In the genomic region with DNA sequence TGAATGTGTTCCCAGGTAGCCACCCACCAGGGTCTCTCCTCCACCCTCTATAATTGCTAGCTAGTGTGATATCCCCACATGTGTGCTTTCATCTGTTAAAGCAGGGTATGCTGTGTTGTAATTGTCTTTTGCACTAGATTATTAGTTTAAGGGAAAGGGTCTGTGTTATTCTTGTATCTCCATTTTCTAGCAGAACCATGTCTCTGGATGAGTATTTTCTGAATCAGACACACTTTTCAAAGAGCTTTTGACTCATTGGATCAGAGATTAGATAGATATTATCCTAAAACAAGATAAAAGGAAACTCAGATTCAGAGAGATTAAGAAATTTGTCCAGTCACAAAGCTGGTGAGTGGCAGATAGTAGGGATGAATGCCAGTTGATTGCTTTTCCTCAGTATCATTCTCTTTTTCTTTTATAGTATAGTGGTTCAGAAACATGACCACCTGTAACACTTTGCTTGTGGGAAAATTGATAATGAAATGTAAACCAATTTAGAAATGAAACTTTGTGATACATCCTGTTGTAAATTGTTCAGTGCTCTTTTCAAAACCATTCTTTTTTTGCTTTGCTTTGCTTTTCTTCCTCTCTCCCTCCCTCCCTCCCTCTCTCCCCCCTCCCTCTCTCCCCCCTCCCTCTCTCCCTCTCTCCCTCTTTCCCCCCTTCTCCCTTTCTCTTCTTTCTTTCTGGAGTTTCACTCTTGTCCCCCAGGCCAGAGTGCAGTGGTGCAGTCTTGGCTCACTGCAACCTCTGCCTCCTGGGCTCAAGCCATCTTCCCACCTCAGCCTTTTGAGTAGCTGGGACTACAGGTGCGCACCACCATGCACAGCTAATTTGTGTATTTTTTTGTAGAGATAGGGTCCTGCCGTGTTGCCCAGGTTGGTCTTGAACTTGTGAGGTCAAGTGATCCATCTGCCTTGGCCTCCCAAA, we compare ENCODE assay signal across 11 cellular contexts. TPM values are rescaled to one million over a fixed set of nuclear protein-coding genes. Genes with fewer than 3 reads are reported as not detected.
DNase-seq lines count a peak whose midpoint lies in the region; ATAC-seq and TF ChIP-seq lines count a peak whose summit lies in the region.
"Had no signal": no experiment of that assay in that cellular context is flagged by ENCODE, and none has a peak within 500 bp of the region (broad histone marks: within the 10 kb centered on the region; RNA-seq: fewer than 3 reads in every experiment).

No MANE protein-coding gene starts in this region.

- peaks cover 43% of the 10 kb centered on the region for H3K4me1 Mint-ChIP-seq in activated T-cell treated with anti-CD3 and anti-CD28 coated beads, Interleukin-2, amount 50 U/mL, for 4 hours (ENCODE audit: low read depth)
- H3K4me1 Mint-ChIP-seq in activated naive CD8-positive, alpha-beta T cell treated with anti-CD3 and anti-CD28 coated beads for 36 hours = peaks cover 44% of the 10 kb centered on the region
- H3K4me1 Mint-ChIP-seq in osteocyte (ENCODE audit: unreplicated experiment) = peaks cover 41% of the 10 kb centered on the region

- H3K27me3 Mint-ChIP-seq in activated T-cell treated with anti-CD3 and anti-CD28 coated beads, Interleukin-2, amount 50 U/mL, for 4 hours (ENCODE audit: low read depth) = no peaks in the 10 kb centered on the region
- H3K27me3 Mint-ChIP-seq in activated naive CD8-positive, alpha-beta T cell treated with anti-CD3 and anti-CD28 coated beads for 36 hours = no peaks in the 10 kb centered on the region
- H3K27me3 Mint-ChIP-seq in osteocyte (ENCODE audit: unreplicated experiment) = no peaks in the 10 kb centered on the region

- H3K79me2 ChIP-seq in KMS-11 (ENCODE audit: insufficient read depth, low read depth) = peaks cover 96% of the 10 kb centered on the region

- no peak overlapping the region for H3K4me3 ChIP-seq in KMS-11 (IDR thresholded peaks at IDR 0.05; ENCODE audit: insufficient read depth, low read depth, low read length)
- H3K4me3 ChIP-seq: heart left ventricle, left lung had no signal

- no peaks in the 10 kb centered on the region for H3K36me3 ChIP-seq in KMS-11 (ENCODE audit: insufficient read depth)
- H3K36me3 ChIP-seq: heart left ventricle, left lung had no signal

- H3K36me3 Mint-ChIP-seq in activated T-cell treated with anti-CD3 and anti-CD28 coated beads, Interleukin-2, amount 50 U/mL, for 4 hours (ENCODE audit: insufficient read depth) = no peaks in the 10 kb centered on the region
- peaks cover 8% of the 10 kb centered on the region for H3K36me3 Mint-ChIP-seq in activated naive CD8-positive, alpha-beta T cell treated with anti-CD3 and anti-CD28 coated beads for 36 hours
- H3K36me3 Mint-ChIP-seq in osteocyte (ENCODE audit: unreplicated experiment) = peaks cover 4% of the 10 kb centered on the region

- peak overlapping the region; percentile 87 for H3K4me2 ChIP-seq in KMS-11

- peak overlapping the region; percentile 61 for H3K27ac Mint-ChIP-seq in activated naive CD8-positive, alpha-beta T cell treated with anti-CD3 and anti-CD28 coated beads for 36 hours
- peak overlapping the region; percentile 21 for H3K27ac Mint-ChIP-seq in osteocyte (ENCODE audit: unreplicated experiment)

- H3K27me3 ChIP-seq in KMS-11 (ENCODE audit: insufficient read depth, low read depth) = no peaks in the 10 kb centered on the region
- H3K27me3 ChIP-seq: heart left ventricle, left lung had no signal

- peak overlapping the region; percentile 79 for H3K27ac ChIP-seq in KMS-11
- H3K27ac ChIP-seq: heart left ventricle, left lung had no signal

- no peak overlapping the region for H3K4me3 Mint-ChIP-seq in activated T-cell treated with anti-CD3 and anti-CD28 coated beads, Interleukin-2, amount 50 U/mL, for 4 hours
- H3K4me3 Mint-ChIP-seq in activated naive CD8-positive, alpha-beta T cell treated with anti-CD3 and anti-CD28 coated beads for 36 hours = no peak overlapping the region
- H3K4me3 Mint-ChIP-seq in osteocyte (ENCODE audit: unreplicated experiment) = no peak overlapping the region

- no peaks in the 10 kb centered on the region for H3K9me3 Mint-ChIP-seq in activated T-cell treated with anti-CD3 and anti-CD28 coated beads, Interleukin-2, amount 50 U/mL, for 4 hours
- H3K9me3 Mint-ChIP-seq in activated naive CD8-positive, alpha-beta T cell treated with anti-CD3 and anti-CD28 coated beads for 36 hours = no peaks in the 10 kb centered on the region
- no peaks in the 10 kb centered on the region for H3K9me3 Mint-ChIP-seq in osteocyte (ENCODE audit: unreplicated experiment)

- H4K20me1 ChIP-seq in KMS-11 (ENCODE audit: insufficient read depth) = peaks cover 13% of the 10 kb centered on the region; the same call in 1 of the 2 replicates

- ATAC-seq in activated T-cell treated with anti-CD3 and anti-CD28 coated beads, Interleukin-2, amount 50 U/mL, for 4 hours = peak; percentile 57 to 63
- ATAC-seq: heart left ventricle had no signal

- TF ChIP-seq CTCF in KMS-11 (conservative IDR thresholded peaks at IDR 0.05; ENCODE audit: low read depth, low read length) (no peak), osteocyte (IDR thresholded peaks at IDR 0.05) (no peak)

- peak overlapping the region; percentile 20; the same call in 1 of the 2 replicates for H3K9ac ChIP-seq in KMS-11

- H2AFZ ChIP-seq in KMS-11 (ENCODE audit: low read depth) = no peak overlapping the region

- peaks cover 99% of the 10 kb centered on the region for H3K4me1 ChIP-seq in KMS-11 (ENCODE audit: low read depth, poor library complexity, severe bottlenecking)

- DNase-seq in activated T-cell treated with anti-CD3 and anti-CD28 coated beads, Interleukin-2, amount 50 U/mL, for 4 hours = no peak
- no peak for DNase-seq in activated T-cell treated with anti-CD3 and anti-CD28 coated beads, Interleukin-2, amount 50 U/mL, for 48 hours
- DNase-seq in activated naive CD8-positive, alpha-beta T cell treated with anti-CD3 and anti-CD28 coated beads for 36 hours = no peak
- DNase-seq in osteocyte (ENCODE audit: extremely low spot score, unreplicated experiment) = no peak
- DNase-seq in NCI-H2029 (lab: John Stamatoyannopoulos, UW) = no peak
- DNase-seq in activated gamma-delta T cell (lab: John Stamatoyannopoulos, UW) = no peak
- no peak for DNase-seq in cerebellum (ENCODE audit: low spot score)
- DNase-seq: heart left ventricle, left lung, NCI-H1694 had no signal

RNA-seq across cellular contexts. Expression of a gene that starts 7.4 kb away (rescaled TPM):
- total RNA-seq in activated T-cell treated with anti-CD3 and anti-CD28 coated beads, Interleukin-2, amount 50 U/mL, for 4 hours = 10 to 100 TPM; 12.3 to 16.8 (median 16.0) TPM
- 10 to 100 TPM; 27.3 to 27.9 TPM for total RNA-seq in activated naive CD8-positive, alpha-beta T cell treated with anti-CD3 and anti-CD28 coated beads for 36 hours
- total RNA-seq in osteocyte (63.8 and 66.4 TPM in 2 replicates), cerebellum (82.6 TPM)

RNA-seq across cellular contexts. Expression of a gene that starts 43.5 kb away (rescaled TPM):
- total RNA-seq in activated T-cell treated with anti-CD3 and anti-CD28 coated beads, Interleukin-2, amount 50 U/mL, for 4 hours = 10 to 100 TPM in 2 of 3 donors, 1 to 10 TPM in 1; 9.5 to 12.9 (median 11.1) TPM
- 10 to 100 TPM; 18.1 to 18.8 TPM for total RNA-seq in activated naive CD8-positive, alpha-beta T cell treated with anti-CD3 and anti-CD28 coated beads for 36 hours
- total RNA-seq in osteocyte = 8.8 and 10.0 TPM in 2 replicates
- 11.7 TPM for total RNA-seq in cerebellum
